1 cellular context compared by ENCODE assay signal in genomic region chr9:281753-282645, GRCh38.
TF ChIP-seq lines count a peak whose summit lies in the region.

No MANE protein-coding gene starts in this region.

TF ChIP-seq in HEK293, 187 proteins besides CTCF, POLR2A, EP300 and RAD21 (continued from another document and continues in another):
- TF ChIP-seq ZFP37 (tag by site-specific recombination; IDR thresholded peaks at IDR 0.05) (no peak), ZNF473 (tag by site-specific recombination; IDR thresholded peaks at IDR 0.05) (no peak), FEZF1 (tag by site-specific recombination; IDR thresholded peaks at IDR 0.05) (peak; percentile 97), SETDB1 (IDR thresholded peaks at IDR 0.05; ENCODE audit: insufficient read length, low read length) (no peak), ZNF140 (tag by site-specific recombination; IDR thresholded peaks at IDR 0.05) (no peak), ZNF324 (tag by site-specific recombination; IDR thresholded peaks at IDR 0.05) (no peak), ZNF155 (tag by site-specific recombination; IDR thresholded peaks at IDR 0.05) (no peak), PRDM4 (tag by site-specific recombination; IDR thresholded peaks at IDR 0.05) (peak; percentile 63), ZSCAN16 (tag by site-specific recombination; IDR thresholded peaks at IDR 0.05) (no peak), SP3 (tag by site-specific recombination; IDR thresholded peaks at IDR 0.05) (no peak), ZEB2 (tag by site-specific recombination; IDR thresholded peaks at IDR 0.05) (0 out of 2 replicates have a peak, but pooled peaks have one; percentile 43), ZNF366 (tag by site-specific recombination; conservative IDR thresholded peaks at IDR 0.05) (peak; percentile 34; the same call in 1 of the 2 replicates), SP7 (tag by site-specific recombination; IDR thresholded peaks at IDR 0.05) (no peak), ZNF530 (tag by site-specific recombination; IDR thresholded peaks at IDR 0.05; ENCODE audit: low read depth) (no peak), ZNF19 (tag by site-specific recombination; IDR thresholded peaks at IDR 0.05; ENCODE audit: low read depth) (no peak), MEIS1 (CRISPR knock-in tag; IDR thresholded peaks at IDR 0.05; ENCODE audit: borderline replicate concordance) (no peak), ZNF776 (tag by site-specific recombination; IDR thresholded peaks at IDR 0.05; ENCODE audit: borderline replicate concordance) (peak; percentile 43; the same call in 1 of the 2 replicates), ZSCAN5A (tag by site-specific recombination; IDR thresholded peaks at IDR 0.05) (no peak), ZNF629 (tag by site-specific recombination; IDR thresholded peaks at IDR 0.05) (no peak; the same call in 1 of the 2 replicates), ZNF202 (tag by site-specific recombination; IDR thresholded peaks at IDR 0.05; ENCODE audit: borderline replicate concordance) (no peak), ZNF518A (tag by site-specific recombination; conservative IDR thresholded peaks at IDR 0.05; ENCODE audit: low read depth) (0 out of 2 replicates have a peak, but pooled peaks have one; percentile 19), ZNF792 (tag by site-specific recombination; IDR thresholded peaks at IDR 0.05) (no peak), SCRT1 (tag by site-specific recombination; IDR thresholded peaks at IDR 0.05; ENCODE audit: borderline replicate concordance) (no peak), INSM2 (tag by site-specific recombination; IDR thresholded peaks at IDR 0.05) (no peak), ZNF24 (tag by site-specific recombination; IDR thresholded peaks at IDR 0.05) (no peak), ZNF677 (tag by site-specific recombination; IDR thresholded peaks at IDR 0.05) (no peak), ZNF555 (tag by site-specific recombination; conservative IDR thresholded peaks at IDR 0.05) (no peak), HOXA7 (CRISPR knock-in tag; IDR thresholded peaks at IDR 0.05; ENCODE audit: borderline replicate concordance) (no peak), ZNF558 (tag by site-specific recombination; IDR thresholded peaks at IDR 0.05) (no peak), ZNF266 (tag by site-specific recombination; IDR thresholded peaks at IDR 0.05; ENCODE audit: low read depth) (no peak), ZBTB48 (tag by site-specific recombination; IDR thresholded peaks at IDR 0.05) (no peak), ZNF843 (tag by site-specific recombination; IDR thresholded peaks at IDR 0.05) (peak; percentile 90), ZNF544 (tag by site-specific recombination; IDR thresholded peaks at IDR 0.05) (no peak), WT1 (tag by site-specific recombination; IDR thresholded peaks at IDR 0.05) (no peak), ZXDB (tag by site-specific recombination; IDR thresholded peaks at IDR 0.05) (peak; percentile 72), ZNF169 (tag by site-specific recombination; IDR thresholded peaks at IDR 0.05) (no peak), ZNF174 (tag by site-specific recombination; IDR thresholded peaks at IDR 0.05) (0 out of 2 replicates have a peak, but pooled peaks have one; percentile 54), ZNF747 (tag by site-specific recombination; IDR thresholded peaks at IDR 0.05) (no peak), ZNF560 (tag by site-specific recombination; IDR thresholded peaks at IDR 0.05; ENCODE audit: borderline replicate concordance) (no peak), PBX3 (CRISPR knock-in tag; IDR thresholded peaks at IDR 0.05) (no peak), ZSCAN23 (tag by site-specific recombination; IDR thresholded peaks at IDR 0.05) (no peak), KLF9 (tag by site-specific recombination; IDR thresholded peaks at IDR 0.05; ENCODE audit: low read depth) (no peak), KLF10 (tag by site-specific recombination; IDR thresholded peaks at IDR 0.05) (peak; percentile 45; the same call in 1 of the 2 replicates), BCL11B (tag by site-specific recombination; IDR thresholded peaks at IDR 0.05; ENCODE audit: low read depth) (no peak), GLI4 (tag by site-specific recombination; IDR thresholded peaks at IDR 0.05) (no peak), YY1 (tag by site-specific recombination; IDR thresholded peaks at IDR 0.05) (no peak), ZBTB17 (tag by site-specific recombination; IDR thresholded peaks at IDR 0.05) (peak; percentile 74), ZNF514 (tag by site-specific recombination; IDR thresholded peaks at IDR 0.05) (no peak)
- TF ChIP-seq, protein P1, sequence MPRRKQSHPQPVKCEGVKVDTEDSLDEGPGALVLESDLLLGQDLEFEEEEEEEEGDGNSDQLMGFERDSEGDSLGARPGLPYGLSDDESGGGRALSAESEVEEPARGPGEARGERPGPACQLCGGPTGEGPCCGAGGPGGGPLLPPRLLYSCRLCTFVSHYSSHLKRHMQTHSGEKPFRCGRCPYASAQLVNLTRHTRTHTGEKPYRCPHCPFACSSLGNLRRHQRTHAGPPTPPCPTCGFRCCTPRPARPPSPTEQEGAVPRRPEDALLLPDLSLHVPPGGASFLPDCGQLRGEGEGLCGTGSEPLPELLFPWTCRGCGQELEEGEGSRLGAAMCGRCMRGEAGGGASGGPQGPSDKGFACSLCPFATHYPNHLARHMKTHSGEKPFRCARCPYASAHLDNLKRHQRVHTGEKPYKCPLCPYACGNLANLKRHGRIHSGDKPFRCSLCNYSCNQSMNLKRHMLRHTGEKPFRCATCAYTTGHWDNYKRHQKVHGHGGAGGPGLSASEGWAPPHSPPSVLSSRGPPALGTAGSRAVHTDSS (tag by site-specific recombination; IDR thresholded peaks at IDR 0.05): no peak
- TF ChIP-seq, protein P2, sequence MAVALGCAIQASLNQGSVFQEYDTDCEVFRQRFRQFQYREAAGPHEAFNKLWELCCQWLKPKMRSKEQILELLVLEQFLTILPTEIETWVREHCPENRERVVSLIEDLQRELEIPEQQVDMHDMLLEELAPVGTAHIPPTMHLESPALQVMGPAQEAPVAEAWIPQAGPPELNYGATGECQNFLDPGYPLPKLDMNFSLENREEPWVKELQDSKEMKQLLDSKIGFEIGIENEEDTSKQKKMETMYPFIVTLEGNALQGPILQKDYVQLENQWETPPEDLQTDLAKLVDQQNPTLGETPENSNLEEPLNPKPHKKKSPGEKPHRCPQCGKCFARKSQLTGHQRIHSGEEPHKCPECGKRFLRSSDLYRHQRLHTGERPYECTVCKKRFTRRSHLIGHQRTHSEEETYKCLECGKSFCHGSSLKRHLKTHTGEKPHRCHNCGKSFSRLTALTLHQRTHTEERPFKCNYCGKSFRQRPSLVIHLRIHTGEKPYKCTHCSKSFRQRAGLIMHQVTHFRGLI (tag by site-specific recombination; IDR thresholded peaks at IDR 0.05): no peak
- TF ChIP-seq, protein P3, sequence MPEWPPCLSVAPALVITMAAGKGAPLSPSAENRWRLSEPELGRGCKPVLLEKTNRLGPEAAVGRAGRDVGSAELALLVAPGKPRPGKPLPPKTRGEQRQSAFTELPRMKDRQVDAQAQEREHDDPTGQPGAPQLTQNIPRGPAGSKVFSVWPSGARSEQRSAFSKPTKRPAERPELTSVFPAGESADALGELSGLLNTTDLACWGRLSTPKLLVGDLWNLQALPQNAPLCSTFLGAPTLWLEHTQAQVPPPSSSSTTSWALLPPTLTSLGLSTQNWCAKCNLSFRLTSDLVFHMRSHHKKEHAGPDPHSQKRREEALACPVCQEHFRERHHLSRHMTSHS (tag by site-specific recombination; IDR thresholded peaks at IDR 0.05): no peak; the same call in 1 of the 2 replicates
- TF ChIP-seq, protein P4, sequence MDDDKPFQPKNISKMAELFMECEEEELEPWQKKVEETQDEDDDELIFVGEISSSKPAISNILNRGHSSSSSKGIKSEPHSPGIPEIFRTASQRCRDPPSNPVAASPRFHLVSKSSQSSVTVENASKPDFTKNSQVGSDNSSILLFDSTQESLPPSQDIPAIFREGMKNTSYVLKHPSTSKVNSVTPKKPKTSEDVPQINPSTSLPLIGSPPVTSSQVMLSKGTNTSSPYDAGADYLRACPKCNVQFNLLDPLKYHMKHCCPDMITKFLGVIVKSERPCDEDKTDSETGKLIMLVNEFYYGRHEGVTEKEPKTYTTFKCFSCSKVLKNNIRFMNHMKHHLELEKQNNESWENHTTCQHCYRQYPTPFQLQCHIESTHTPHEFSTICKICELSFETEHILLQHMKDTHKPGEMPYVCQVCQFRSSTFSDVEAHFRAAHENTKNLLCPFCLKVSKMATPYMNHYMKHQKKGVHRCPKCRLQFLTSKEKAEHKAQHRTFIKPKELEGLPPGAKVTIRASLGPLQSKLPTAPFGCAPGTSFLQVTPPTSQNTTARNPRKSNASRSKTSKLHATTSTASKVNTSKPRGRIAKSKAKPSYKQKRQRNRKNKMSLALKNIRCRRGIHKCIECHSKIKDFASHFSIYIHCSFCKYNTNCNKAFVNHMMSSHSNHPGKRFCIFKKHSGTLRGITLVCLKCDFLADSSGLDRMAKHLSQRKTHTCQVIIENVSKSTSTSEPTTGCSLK (tag by site-specific recombination; IDR thresholded peaks at IDR 0.05): no peak
